ENCODE assay signal across 10 cellular contexts in the genomic region with DNA sequence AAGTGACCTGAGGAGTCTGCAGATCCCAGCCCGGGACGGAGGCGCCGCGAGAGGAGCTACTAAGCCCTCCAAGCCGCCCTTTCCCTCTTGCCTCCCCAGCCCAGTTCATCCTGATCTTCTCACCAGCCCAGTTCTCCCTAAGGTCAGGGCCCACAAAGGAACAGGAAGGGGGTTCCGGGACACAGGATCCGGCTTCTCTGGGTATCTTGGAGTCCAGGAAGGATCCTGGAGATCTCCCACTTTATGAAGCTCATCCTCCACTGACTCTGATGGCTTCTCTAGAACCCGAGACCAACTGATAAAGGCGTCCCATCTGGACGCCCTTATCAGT. TPM values are rescaled to one million over a fixed set of nuclear protein-coding genes. Genes with fewer than 3 reads are reported as not detected.
DNase-seq lines count a peak whose midpoint lies in the region; ATAC-seq and TF ChIP-seq lines count a peak whose summit lies in the region.
"Had no signal": no experiment of that assay in that cellular context is flagged by ENCODE, and none has a peak within 500 bp of the region (broad histone marks: within the 10 kb centered on the region; RNA-seq: fewer than 3 reads in every experiment).

No MANE protein-coding gene starts in this region.

- peak overlapping the region; percentile 89 for H3K4me3 Mint-ChIP-seq in T-helper 17 cell
- H3K4me3 Mint-ChIP-seq in stimulated activated effector memory CD8-positive, alpha-beta T cell treated with anti-CD3 and anti-CD28 coated beads, Interleukin-12 subunit alpha, Interleukin-12 subunit beta, amount 100 ng/mL, for 72 hours = peak overlapping the region; percentile 75

- no peaks in the 10 kb centered on the region for H3K36me3 ChIP-seq in H7 (replicated peaks; ENCODE audit: control insufficient read depth, insufficient read depth, low read length)
- H3K36me3 ChIP-seq in iPS DF 6.9 (ENCODE audit: control insufficient read depth, insufficient read depth, low read length) = no peaks in the 10 kb centered on the region
- H3K36me3 ChIP-seq in thyroid gland = no peaks in the 10 kb centered on the region

- no peak for TF ChIP-seq CTCF in thyroid gland (IDR thresholded peaks at IDR 0.05)

- intact Hi-C loops in thyroid gland (cut with DNase I) = no loop called here
- intact Hi-C loops in posterior cingulate gyrus (cut with DNase I) = no loop called here

- no peak for TF ChIP-seq POLR2A in thyroid gland (IDR thresholded peaks at IDR 0.05)

- WGBS in iPS DF 6.9 (ENCODE audit: insufficient coverage, insufficient read length) = no CpG with 5 or more reads among the region's 11 CpGs
- WGBS in thyroid gland, 2 donors = 24 to 31% methylated on average over 9 of the region's 11 CpGs

- no peaks in the 10 kb centered on the region for H3K9me3 ChIP-seq in T-helper 17 cell (ENCODE audit: control insufficient read depth, low read length, poor library complexity, severe bottlenecking)
- H3K9me3 ChIP-seq in iPS DF 6.9 (ENCODE audit: control insufficient read depth, insufficient read depth, low read length) = no peaks in the 10 kb centered on the region
- no peaks in the 10 kb centered on the region for H3K9me3 ChIP-seq in thyroid gland

- no peaks in the 10 kb centered on the region for H3K9me3 Mint-ChIP-seq in stimulated activated effector memory CD8-positive, alpha-beta T cell treated with anti-CD3 and anti-CD28 coated beads, Interleukin-12 subunit alpha, Interleukin-12 subunit beta, amount 100 ng/mL, for 72 hours

- no peaks in the 10 kb centered on the region for H3K36me3 Mint-ChIP-seq in T-helper 17 cell (ENCODE audit: low read depth)
- no peaks in the 10 kb centered on the region for H3K36me3 Mint-ChIP-seq in stimulated activated effector memory CD8-positive, alpha-beta T cell treated with anti-CD3 and anti-CD28 coated beads, Interleukin-12 subunit alpha, Interleukin-12 subunit beta, amount 100 ng/mL, for 72 hours

- H3K4me1 Mint-ChIP-seq in T-helper 17 cell = no peaks in the 10 kb centered on the region
- H3K4me1 Mint-ChIP-seq in stimulated activated effector memory CD8-positive, alpha-beta T cell treated with anti-CD3 and anti-CD28 coated beads, Interleukin-12 subunit alpha, Interleukin-12 subunit beta, amount 100 ng/mL, for 72 hours = peaks cover 13% of the 10 kb centered on the region

- H3K4me3 ChIP-seq in H7 (ENCODE audit: insufficient read depth, low read depth, low read length) (peak overlapping the region; percentile 31; the same call in 1 of the 2 replicates), iPS DF 6.9 (ENCODE audit: low read length) (peak overlapping the region; percentile 66; the same call in 1 of the 2 replicates), thyroid gland (replicated peaks in 1 of 3) (peak overlapping the region in 1 of 3 donors; percentile 21)

- H3K27ac ChIP-seq in iPS DF 6.9 (ENCODE audit: low read length) (no peak overlapping the region), thyroid gland (no peak overlapping the region)

- no peak for DNase-seq in H7
- DNase-seq in T-helper 17 cell = no peak
- DNase-seq in iPS DF 6.9 (ENCODE audit: low read depth, low spot score) = no peak
- no peak for DNase-seq in stimulated activated effector memory CD8-positive, alpha-beta T cell treated with anti-CD3 and anti-CD28 coated beads, Interleukin-12 subunit alpha, Interleukin-12 subunit beta, amount 100 ng/mL, for 72 hours (ENCODE audit: low spot score in 2 of 2)
- DNase-seq in superior temporal gyrus (ENCODE audit: extremely low spot score) = no peak
- no peak for DNase-seq in NCI-H146 treated with DMSO at 0.1 percent for 48 hours (lab: John Stamatoyannopoulos, UW; ENCODE audit: unreplicated experiment)
- DNase-seq in thyroid gland = no peak
- DNase-seq in posterior cingulate gyrus = no peak
- DNase-seq: COR-L47, NCI-H2081 treated with DMSO at 0.1 percent for 48 hours had no signal

- no peak for ATAC-seq in T-helper 17 cell
- ATAC-seq in stimulated activated effector memory CD8-positive, alpha-beta T cell treated with anti-CD3 and anti-CD28 coated beads, Interleukin-12 subunit alpha, Interleukin-12 subunit beta, amount 100 ng/mL, for 72 hours = no peak

- no peak overlapping the region for H3K27ac Mint-ChIP-seq in T-helper 17 cell
- peak overlapping the region; percentile 63 for H3K27ac Mint-ChIP-seq in stimulated activated effector memory CD8-positive, alpha-beta T cell treated with anti-CD3 and anti-CD28 coated beads, Interleukin-12 subunit alpha, Interleukin-12 subunit beta, amount 100 ng/mL, for 72 hours

- peaks cover 2% of the 10 kb centered on the region; the same call in 1 of the 2 replicates for H3K27me3 ChIP-seq in H7 (ENCODE audit: control insufficient read depth, insufficient read depth, low read length)
- H3K27me3 ChIP-seq in iPS DF 6.9 (ENCODE audit: control insufficient read depth, insufficient read depth, low read length) = no peaks in the 10 kb centered on the region
- H3K27me3 ChIP-seq in thyroid gland = no peaks in the 10 kb centered on the region

- peaks cover 11% of the 10 kb centered on the region for H3K27me3 Mint-ChIP-seq in T-helper 17 cell

- H3K4me1 ChIP-seq in iPS DF 6.9 (ENCODE audit: control insufficient read depth, insufficient read depth, low read length) = no peaks in the 10 kb centered on the region
- H3K4me1 ChIP-seq in thyroid gland = peaks cover 0 to 11% of the 10 kb centered on the region in 2 donors

RNA-seq across cellular contexts. Expression of gene HLA-C, which starts 36.9 kb away (rescaled TPM):
- total RNA-seq in H7 (2014; rRNA removed; shearing (Covaris generic)) = 33.7 and 34.7 TPM in 2 replicates
- total RNA-seq in T-helper 17 cell = 1,000 to 10,000 TPM; 1,753 to 2,634 TPM
- 100 to 1,000 TPM; 170 to 540 (median 399) TPM for total RNA-seq in thyroid gland

RNA-seq across cellular contexts. Expression of gene HLA-B, which starts 48.2 kb away (rescaled TPM):
- 7.3 and 27.3 TPM in 2 replicates for total RNA-seq in H7 (2014; rRNA removed; shearing (Covaris generic))
- total RNA-seq in T-helper 17 cell (1,000 to 10,000 TPM; 7,013 to 7,159 TPM), thyroid gland (1,000 to 10,000 TPM in 1 of 4 donors, 100 to 1,000 TPM in 3; 328 to 1,292 (median 594) TPM)

Comparison
In these comparisons a context has a peak if more than half of its experiments do, and no peak if none do; other contexts are left out.
1. RNA of gene HLA-B, which starts 48.2 kb away (total RNA-seq): 7,013 to 7,159 TPM in T-helper 17 cell and 328 to 1,292 TPM in thyroid gland; 7.3 to 27.3 TPM in H7; every median in the first group is over 10 times any median in the second.